20 cellular contexts compared by ENCODE assay signal in the genomic region with DNA sequence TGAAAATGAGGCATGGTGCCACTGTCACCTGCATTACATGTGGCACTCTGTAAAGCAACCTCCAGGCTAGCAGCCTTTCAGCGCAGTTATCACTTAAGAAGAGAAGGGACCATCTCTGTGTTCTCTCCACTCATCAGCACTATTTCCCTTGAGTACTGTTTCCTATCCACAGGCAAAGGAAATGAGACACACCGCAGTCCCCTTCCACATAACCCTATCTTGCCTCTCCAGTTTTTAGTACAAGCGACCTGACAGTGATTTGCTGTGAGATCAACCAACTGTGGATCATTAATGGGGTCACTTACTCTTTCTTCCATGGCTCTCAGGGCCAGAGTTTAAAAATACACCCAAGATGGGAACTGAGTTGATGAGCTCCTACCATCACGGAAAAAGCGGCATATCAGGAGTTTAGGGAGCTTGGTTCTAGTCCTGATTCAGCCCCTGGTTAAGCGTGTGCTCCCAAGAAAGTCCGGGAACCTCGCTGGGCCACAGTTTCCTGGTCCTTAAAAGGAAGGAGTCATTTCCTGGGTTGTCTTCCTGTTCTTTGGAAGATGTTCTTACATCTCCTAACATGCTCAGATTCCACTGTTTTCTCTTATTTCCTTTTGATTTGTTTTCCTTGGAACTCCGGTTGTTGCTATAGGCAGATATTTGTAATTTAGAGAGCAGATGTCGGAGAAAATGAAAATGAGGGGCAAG. TPM values are rescaled to one million over a fixed set of nuclear protein-coding genes. Genes with fewer than 3 reads are reported as not detected.
DNase-seq lines count a peak whose midpoint lies in the region; ATAC-seq and TF ChIP-seq lines count a peak whose summit lies in the region.
"Had no signal": no experiment of that assay in that cellular context is flagged by ENCODE, and none has a peak within 500 bp of the region (broad histone marks: within the 10 kb centered on the region; RNA-seq: fewer than 3 reads in every experiment).

No MANE protein-coding gene starts in this region.

- H3K27me3 Mint-ChIP-seq in activated naive CD4-positive, alpha-beta T cell treated with anti-CD3 and anti-CD28 coated beads, Interleukin-2, amount 10 ng/mL, durations not matched to agents 7 days and 5 days: peaks cover 53% of the 10 kb centered on the region
- H3K27me3 Mint-ChIP-seq in T-helper 2 cell treated with Interferon-gamma antibody and Interleukin-4, amounts not matched to agents 5 μg/mL and 100 μg/mL, for 36 hours (ENCODE audit: low read depth): no peaks in the 10 kb centered on the region

- no peak overlapping the region for H3K27ac ChIP-seq in prostate gland
- H3K27ac ChIP-seq: neural progenitor cell, uterus had no signal

- no peaks in the 10 kb centered on the region for H3K4me1 ChIP-seq in prostate gland (replicated peaks)
- H3K4me1 ChIP-seq: uterus had no signal

- peaks cover 64% of the 10 kb centered on the region for H3K4me1 Mint-ChIP-seq in activated naive CD4-positive, alpha-beta T cell treated with anti-CD3 and anti-CD28 coated beads, Interleukin-2, amount 10 ng/mL, durations not matched to agents 7 days and 5 days
- peaks cover 80% of the 10 kb centered on the region for H3K4me1 Mint-ChIP-seq in T-helper 2 cell treated with Interferon-gamma antibody and Interleukin-4, amounts not matched to agents 5 μg/mL and 100 μg/mL, for 36 hours (ENCODE audit: low read depth)
- H3K4me1 Mint-ChIP-seq: endodermal cell had no signal

- intact Hi-C loops in prostate gland (cut with DNase I): no loop called here

- no peak for DNase-seq in activated naive CD4-positive, alpha-beta T cell treated with anti-CD3 and anti-CD28 coated beads, Interleukin-2, amount 50 U/mL, for 72 hours (ENCODE audit: low spot score in 2 of 2)
- DNase-seq in activated naive CD4-positive, alpha-beta T cell treated with anti-CD3 and anti-CD28 coated beads, Interleukin-2, amount 10 ng/mL, durations not matched to agents 7 days and 5 days: no peak
- DNase-seq in T-helper 2 cell treated with Interferon-gamma antibody and Interleukin-4, amounts not matched to agents 5 μg/mL and 100 μg/mL, for 36 hours (ENCODE audit: low spot score): no peak
- DNase-seq in dermis blood vessel endothelial cell (peak; percentile 45), COLO829 (ENCODE audit: low spot score) (no peak), HPDE6-E6E7 (ENCODE audit: extremely low spot score) (no peak), prostate gland (ENCODE audit: low spot score) (no peak)
- DNase-seq: activated CD4-positive, CD25-positive, alpha-beta regulatory T cell; amygdala; endodermal cell; foreskin fibroblast; hypothalamus; mesenchymal stem cell; NCI-H1930; NCI-H510A treated with DMSO at 0.1 percent for 48 hours; substantia nigra; uterus had no signal

- CTCF ChIA-PET in activated naive CD4-positive, alpha-beta T cell treated with anti-CD3 and anti-CD28 coated beads, Interleukin-2, amount 10 ng/mL, durations not matched to agents 7 days and 5 days (lab: Charles Lee): interaction anchor here (1.6 kb wide), 1 partner anchor 11 kb away, joined by 5 read pairs; no protein-coding TSS in a partner anchor

- no peak overlapping the region for H3K4me3 ChIP-seq in prostate gland
- H3K4me3 ChIP-seq: neural progenitor cell, uterus had no signal

- peaks cover 0 to under 1% of the 10 kb centered on the region in 2 donors for H3K36me3 Mint-ChIP-seq in activated naive CD4-positive, alpha-beta T cell treated with anti-CD3 and anti-CD28 coated beads, Interleukin-2, amount 50 U/mL, for 72 hours
- peaks cover 16% of the 10 kb centered on the region for H3K36me3 Mint-ChIP-seq in activated naive CD4-positive, alpha-beta T cell treated with anti-CD3 and anti-CD28 coated beads, Interleukin-2, amount 10 ng/mL, durations not matched to agents 7 days and 5 days
- peaks cover 18% of the 10 kb centered on the region for H3K36me3 Mint-ChIP-seq in T-helper 2 cell treated with Interferon-gamma antibody and Interleukin-4, amounts not matched to agents 5 μg/mL and 100 μg/mL, for 36 hours (ENCODE audit: low read depth)
- H3K36me3 Mint-ChIP-seq: neural progenitor cell had no signal

- TF ChIP-seq CTCF in prostate gland (IDR thresholded peaks at IDR 0.05): no peak

- no peak overlapping the region for H3K4me3 Mint-ChIP-seq in activated naive CD4-positive, alpha-beta T cell treated with anti-CD3 and anti-CD28 coated beads, Interleukin-2, amount 10 ng/mL, durations not matched to agents 7 days and 5 days
- H3K4me3 Mint-ChIP-seq in T-helper 2 cell treated with Interferon-gamma antibody and Interleukin-4, amounts not matched to agents 5 μg/mL and 100 μg/mL, for 36 hours: peak overlapping the region; percentile 69
- H3K4me3 Mint-ChIP-seq: endodermal cell, neural progenitor cell had no signal

- ATAC-seq in activated naive CD4-positive, alpha-beta T cell treated with anti-CD3 and anti-CD28 coated beads, Interleukin-2, amount 50 U/mL, for 72 hours: no peak
- no peak for ATAC-seq in GM21529 (IDR thresholded peaks at IDR 0.05; ENCODE audit: unreplicated experiment)

- WGBS in prostate gland: 88% methylated on average over 10 of the region's 10 CpGs

- no peaks in the 10 kb centered on the region for H3K9me3 ChIP-seq in prostate gland
- H3K9me3 ChIP-seq: uterus had no signal

- peak overlapping the region; percentile 10 to 80 for H3K27ac Mint-ChIP-seq in activated naive CD4-positive, alpha-beta T cell treated with anti-CD3 and anti-CD28 coated beads, Interleukin-2, amount 50 U/mL, for 72 hours
- H3K27ac Mint-ChIP-seq in activated naive CD4-positive, alpha-beta T cell treated with anti-CD3 and anti-CD28 coated beads, Interleukin-2, amount 10 ng/mL, durations not matched to agents 7 days and 5 days: no peak overlapping the region
- H3K27ac Mint-ChIP-seq in T-helper 2 cell treated with Interferon-gamma antibody and Interleukin-4, amounts not matched to agents 5 μg/mL and 100 μg/mL, for 36 hours: peak overlapping the region; percentile 89
- H3K27ac Mint-ChIP-seq: endodermal cell, neural progenitor cell had no signal

- H3K27me3 ChIP-seq in prostate gland (replicated peaks; ENCODE audit: insufficient read depth): no peaks in the 10 kb centered on the region
- H3K27me3 ChIP-seq: neural progenitor cell, uterus had no signal

- no peaks in the 10 kb centered on the region for H3K36me3 ChIP-seq in prostate gland
- H3K36me3 ChIP-seq: neural progenitor cell, uterus had no signal

- TF ChIP-seq POLR2A in prostate gland (IDR thresholded peaks at IDR 0.05): no peak

- no peaks in the 10 kb centered on the region for H3K9me3 Mint-ChIP-seq in activated naive CD4-positive, alpha-beta T cell treated with anti-CD3 and anti-CD28 coated beads, Interleukin-2, amount 50 U/mL, for 72 hours
- no peaks in the 10 kb centered on the region for H3K9me3 Mint-ChIP-seq in activated naive CD4-positive, alpha-beta T cell treated with anti-CD3 and anti-CD28 coated beads, Interleukin-2, amount 10 ng/mL, durations not matched to agents 7 days and 5 days
- H3K9me3 Mint-ChIP-seq in T-helper 2 cell treated with Interferon-gamma antibody and Interleukin-4, amounts not matched to agents 5 μg/mL and 100 μg/mL, for 36 hours: no peaks in the 10 kb centered on the region
- H3K9me3 Mint-ChIP-seq: endodermal cell; neural progenitor cell; T-helper 1 cell treated with Interleukin-12 subunit alpha and Interleukin-12 subunit beta and Interleukin-4 antibody, amounts not matched to agents 30 μg/mL and 1 μg/mL, for 36 hours had no signal

RNA-seq across cellular contexts. Expression of a gene that starts 27.3 kb away (rescaled TPM):
- total RNA-seq in activated naive CD4-positive, alpha-beta T cell treated with anti-CD3 and anti-CD28 coated beads, Interleukin-2, amount 50 U/mL, for 72 hours: 10 to 100 TPM in 1 of 2 donors, 1 to 10 TPM in 1; 7.7 to 12.5 TPM
- total RNA-seq in dermis blood vessel endothelial cell (1.4 and 9.5 TPM in 2 replicates), prostate gland (1 to 10 TPM; 3.5 TPM)
